In the genomic region with DNA sequence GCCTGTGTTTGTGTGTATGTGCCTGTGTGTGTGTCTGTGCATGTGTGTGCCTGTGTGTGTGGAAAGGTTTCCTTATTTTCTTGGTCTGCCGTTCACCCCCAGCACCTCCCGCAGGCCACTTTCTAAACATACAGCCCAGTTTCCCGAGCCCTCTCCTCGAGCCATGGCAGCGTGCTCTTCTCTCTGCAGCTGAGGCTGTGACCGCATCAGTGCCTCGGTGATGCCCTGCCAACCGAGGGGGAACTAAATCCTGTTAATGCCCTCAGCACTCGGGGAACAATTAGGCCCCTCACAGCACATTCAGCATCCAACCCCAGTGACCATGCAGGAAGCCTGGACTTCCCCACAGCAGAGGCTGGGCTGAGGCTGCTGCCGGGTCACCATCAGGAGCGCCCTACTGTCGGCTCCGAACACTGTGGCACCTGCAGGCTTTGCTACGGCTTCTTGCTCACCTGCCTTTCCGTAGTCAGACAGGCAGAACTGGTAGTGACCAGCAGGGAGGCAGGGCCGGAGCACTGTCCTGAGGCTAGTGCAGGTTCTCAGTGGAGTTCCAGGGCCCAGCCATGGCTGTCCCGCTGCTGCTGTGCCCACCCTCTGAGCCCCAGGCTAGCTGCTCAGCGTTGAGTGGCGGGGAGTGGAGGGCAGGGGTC, we compare ENCODE assay signal across 26 cellular contexts. TPM values are rescaled to one million over a fixed set of nuclear protein-coding genes. Genes with fewer than 3 reads are reported as not detected.
A peak's percentile ranks its signal among the peaks of the same experiment; 100 is the strongest.
DNase-seq lines count a peak whose midpoint lies in the region; ATAC-seq, FAIRE-seq and TF ChIP-seq lines count a peak whose summit lies in the region.
"Had no signal": no experiment of that assay in that cellular context is flagged by ENCODE, and none has a peak within 500 bp of the region (broad histone marks: within the 10 kb centered on the region; RNA-seq: fewer than 3 reads in every experiment).

No MANE protein-coding gene starts in this region.

- peak; percentile 74 for FAIRE-seq in GM12892 (lab: Jason Lieb, UNC)
- FAIRE-seq: H54 had no signal

- TF ChIP-seq POLR2A in GM12892 (IDR thresholded peaks at IDR 0.05; ENCODE audit: low read depth, low read length): no peak

- CTCF ChIA-PET in A673 (lab: Charles Lee): no interaction called here

- BruUV-seq in A673 (replicated peaks; lab: Mats Ljungman, UMichigan): no TSS peak

- H3K4me1 ChIP-seq in A673 (ENCODE audit: insufficient read depth, low read length, poor library complexity, severe bottlenecking): no peaks in the 10 kb centered on the region
- H3K4me1 ChIP-seq: body of pancreas had no signal

- DNase-seq in GM12892 (ENCODE audit: insufficient read length) (no peak), SK-N-MC (ENCODE audit: low read depth, low spot score) (no peak), islet precursor cell (peak; percentile 65), retinal pigment epithelial cell (ENCODE audit: low read depth) (no peak), NCI-H2227 treated with DMSO at 0.1 percent for 48 hours (lab: John Stamatoyannopoulos, UW) (no peak), A673 (ENCODE audit: low spot score) (no peak)
- DNase-seq: activated CD4-positive, alpha-beta T cell treated with anti-CD3 and anti-CD28 coated beads for 4 hours; activated CD8-positive, alpha-beta memory T cell treated with anti-CD3 and anti-CD28 coated beads for 24 hours; activated gamma-delta T cell treated with Interleukin-2 at 50 U/mL for 16 hours; activated T-cell treated with anti-CD3 and anti-CD28 coated beads, Interleukin-2, amount 50 U/mL, for 1 hour; body of pancreas; CD4-positive, alpha-beta memory T cell; DMS 273 treated with DMSO at 0.1 percent for 48 hours; foreskin melanocyte; Kasumi-1; MV-4-11; NCI-H510A treated with DMSO at 0.1 percent for 48 hours; occipital lobe; PC-9; SHP77 treated with DMSO at 0.1 percent for 48 hours; stimulated activated CD4-positive, alpha-beta T cell treated with anti-CD3 and anti-CD28 coated beads, Interleukin-4, amount 100 ng/mL, for 4 hours; stimulated activated naive CD8-positive, alpha-beta T cell treated with anti-CD3 and anti-CD28 coated beads, Interleukin-15, Interleukin-2, amounts not matched to agents 100 U/mL and 50 U/mL, for 24 hours had no signal

- TF ChIP-seq CTCF in retinal pigment epithelial cell (conservative IDR thresholded peaks at IDR 0.05; ENCODE audit: low read depth, low read length) (peak; percentile 1), A673 (conservative IDR thresholded peaks at IDR 0.05; ENCODE audit: low read depth, low read length) (no peak)

- ATAC-seq in HG02798 (IDR thresholded peaks at IDR 0.05; ENCODE audit: poor library complexity, unreplicated experiment): no peak
- ATAC-seq: body of pancreas; stimulated activated naive CD8-positive, alpha-beta T cell treated with anti-CD3 and anti-CD28 coated beads, Interleukin-15, Interleukin-2, amounts not matched to agents 100 U/mL and 50 U/mL, for 24 hours had no signal

- intact Hi-C loops in A673 (cut with micrococcal nuclease; ENCODE audit: unreplicated experiment): no loop called here

- peaks cover 34% of the 10 kb centered on the region for H3K36me3 ChIP-seq in SK-N-MC (ENCODE audit: insufficient read depth, low read length)
- H3K36me3 ChIP-seq in A673 (ENCODE audit: insufficient read depth, low read length, poor library complexity, severe bottlenecking): no peaks in the 10 kb centered on the region
- H3K36me3 ChIP-seq: esophagus muscularis mucosa, thoracic aorta had no signal

- POLR2A ChIA-PET in A673 (lab: Charles Lee; ENCODE audit: low non-redundant PET): no interaction called here

- H3K9ac ChIP-seq in SK-N-MC (ENCODE audit: insufficient read length): no peak overlapping the region

- H3K9me3 ChIP-seq in SK-N-MC (ENCODE audit: low read depth, low read length): no peaks in the 10 kb centered on the region
- H3K9me3 ChIP-seq in A673 (ENCODE audit: low read depth, low read length, poor library complexity, severe bottlenecking): no peaks in the 10 kb centered on the region
- H3K9me3 ChIP-seq: body of pancreas, esophagus muscularis mucosa, thoracic aorta had no signal

- H3K27ac ChIP-seq in SK-N-MC: 0 out of 2 replicates have a peak overlapping the region, but pooled peaks have one; percentile 10
- no peak overlapping the region for H3K27ac ChIP-seq in A673 (ENCODE audit: low read depth, low read length, poor library complexity, severe bottlenecking)
- H3K27ac ChIP-seq: body of pancreas, esophagus muscularis mucosa, PC-9, thoracic aorta had no signal

- H3K4me3 ChIP-seq in SK-N-MC (no peak overlapping the region), retinal pigment epithelial cell (ENCODE audit: low read length) (no peak overlapping the region), A673 (ENCODE audit: low read depth, low read length, poor library complexity, severe bottlenecking) (no peak overlapping the region)
- H3K4me3 ChIP-seq: body of pancreas, esophagus muscularis mucosa, PC-9, thoracic aorta had no signal

- H3K27me3 ChIP-seq in A673 (replicated peaks; ENCODE audit: insufficient read depth, low read depth, low read length, poor library complexity): no peaks in the 10 kb centered on the region
- H3K27me3 ChIP-seq: body of pancreas, esophagus muscularis mucosa had no signal

RNA-seq across cellular contexts. Expression of a gene that starts 8.1 kb away (rescaled TPM):
- polyA plus RNA-seq in GM12892 (2012; ENCODE audit: missing spikeins): 19.5 TPM
- 6.4 and 7.1 TPM in 2 replicates for total RNA-seq in A673 (2021)
- total RNA-seq: PC-9 had no signal
